In genomic region chr5:107803728-107804127, GRCh38 we compare ENCODE assay signal across 27 cellular contexts.
"Had no signal": no experiment of that assay in that cellular context is flagged by ENCODE, and none has a peak within 500 bp of the region (broad histone marks: within the 10 kb centered on the region; RNA-seq: fewer than 3 reads in every experiment).

No MANE protein-coding gene starts in this region.

- H3K9me3 ChIP-seq: left lung, lower lobe of right lung, ovary, right atrium auricular region, right lobe of liver, tibial nerve, uterus had no signal

- H3K36me3 ChIP-seq: left lung, lower lobe of right lung, ovary, right atrium auricular region, right lobe of liver, tibial nerve, uterus had no signal

- H3K27ac ChIP-seq: left lung, lower lobe of right lung, ovary, right atrium auricular region, right lobe of liver, tibial nerve, uterus had no signal

- H3K4me3 Mint-ChIP-seq: immature natural killer cell; naive thymus-derived CD8-positive, alpha-beta T cell; nephron; neural crest cell; stimulated activated memory B cell treated with anti-CD40 and anti-IgM and Interleukin-4, amounts not matched to agents 10 μg/mL and 1 μg/mL and 100 μg/mL, for 72 hours; stimulated activated naive CD8-positive, alpha-beta T cell treated with anti-CD3 and anti-CD28 coated beads, Interleukin-15, amount 100 ng/mL, for 72 hours; type B pancreatic cell had no signal

- H3K36me3 Mint-ChIP-seq: immature natural killer cell; naive thymus-derived CD8-positive, alpha-beta T cell; stimulated activated memory B cell treated with anti-CD40 and anti-IgM and Interleukin-4, amounts not matched to agents 10 μg/mL and 1 μg/mL and 100 μg/mL, for 72 hours had no signal

- H3K27ac Mint-ChIP-seq: immature natural killer cell; naive thymus-derived CD8-positive, alpha-beta T cell; nephron; progenitor cell of endocrine pancreas; stimulated activated memory B cell treated with anti-CD40 and anti-IgM and Interleukin-4, amounts not matched to agents 10 μg/mL and 1 μg/mL and 100 μg/mL, for 72 hours; type B pancreatic cell had no signal

- H3K4me2 ChIP-seq: smooth muscle cell had no signal

- H3K4me1 ChIP-seq: left lung, lower lobe of right lung, right atrium auricular region, right lobe of liver, tibial nerve, uterus had no signal

- DNase-seq: hypothalamus; immature natural killer cell; kidney; left colon; left lung; lower lobe of right lung; mammary epithelial cell; mesenchymal stem cell; naive thymus-derived CD8-positive, alpha-beta T cell; ovary; right lobe of liver; stimulated activated CD4-positive, alpha-beta T cell treated with anti-CD3 and anti-CD28 coated beads, Interleukin-1b, Interleukin-23, amount 100 ng/mL, for 48 hours; stimulated activated CD4-positive, alpha-beta T cell treated with anti-CD3 and anti-CD28 coated beads, Interleukin-2, amount 100 ng/mL, for 48 hours; stimulated activated CD4-positive, alpha-beta T cell treated with anti-CD3 and anti-CD28 coated beads, Interleukin-4, amount 100 ng/mL, for 4 hours; stimulated activated CD8-positive, alpha-beta memory T cell treated with anti-CD3 and anti-CD28 coated beads, Interleukin-4, amount 100 ng/mL, for 48 hours; stimulated activated naive CD4-positive, alpha-beta T cell treated with Interleukin-2 at 50 U/mL for 16 hours; stimulated activated naive CD8-positive, alpha-beta T cell treated with anti-CD3 and anti-CD28 coated beads, Interleukin-15, amount 100 ng/mL, for 72 hours; substantia nigra; uterus had no signal

- ATAC-seq: left colon; left lung; lower lobe of right lung; naive thymus-derived CD8-positive, alpha-beta T cell; right lobe of liver; stimulated activated memory B cell treated with anti-CD40 and anti-IgM and Interleukin-4, amounts not matched to agents 10 μg/mL and 1 μg/mL and 100 μg/mL, for 72 hours; stimulated activated naive CD8-positive, alpha-beta T cell treated with anti-CD3 and anti-CD28 coated beads, Interleukin-15, amount 100 ng/mL, for 72 hours had no signal

- H3K9me3 Mint-ChIP-seq: immature natural killer cell; naive thymus-derived CD8-positive, alpha-beta T cell; nephron; stimulated activated memory B cell treated with anti-CD40 and anti-IgM and Interleukin-4, amounts not matched to agents 10 μg/mL and 1 μg/mL and 100 μg/mL, for 72 hours; stimulated activated naive CD8-positive, alpha-beta T cell treated with anti-CD3 and anti-CD28 coated beads, Interleukin-15, amount 100 ng/mL, for 72 hours had no signal

- H3K27me3 ChIP-seq: left lung, ovary, right atrium auricular region, right lobe of liver, tibial nerve, uterus had no signal

- H3K4me3 ChIP-seq: left lung, lower lobe of right lung, ovary, right atrium auricular region, right lobe of liver, smooth muscle cell, tibial nerve, uterus had no signal

- H3K4me1 Mint-ChIP-seq: immature natural killer cell; naive thymus-derived CD8-positive, alpha-beta T cell; nephron; stimulated activated memory B cell treated with anti-CD40 and anti-IgM and Interleukin-4, amounts not matched to agents 10 μg/mL and 1 μg/mL and 100 μg/mL, for 72 hours had no signal

- H3K27me3 Mint-ChIP-seq: naive thymus-derived CD8-positive, alpha-beta T cell; stimulated activated memory B cell treated with anti-CD40 and anti-IgM and Interleukin-4, amounts not matched to agents 10 μg/mL and 1 μg/mL and 100 μg/mL, for 72 hours; stimulated activated naive CD8-positive, alpha-beta T cell treated with anti-CD3 and anti-CD28 coated beads, Interleukin-15, amount 100 ng/mL, for 72 hours had no signal
